ENCODE assay signal across 8 cellular contexts in the genomic region with DNA sequence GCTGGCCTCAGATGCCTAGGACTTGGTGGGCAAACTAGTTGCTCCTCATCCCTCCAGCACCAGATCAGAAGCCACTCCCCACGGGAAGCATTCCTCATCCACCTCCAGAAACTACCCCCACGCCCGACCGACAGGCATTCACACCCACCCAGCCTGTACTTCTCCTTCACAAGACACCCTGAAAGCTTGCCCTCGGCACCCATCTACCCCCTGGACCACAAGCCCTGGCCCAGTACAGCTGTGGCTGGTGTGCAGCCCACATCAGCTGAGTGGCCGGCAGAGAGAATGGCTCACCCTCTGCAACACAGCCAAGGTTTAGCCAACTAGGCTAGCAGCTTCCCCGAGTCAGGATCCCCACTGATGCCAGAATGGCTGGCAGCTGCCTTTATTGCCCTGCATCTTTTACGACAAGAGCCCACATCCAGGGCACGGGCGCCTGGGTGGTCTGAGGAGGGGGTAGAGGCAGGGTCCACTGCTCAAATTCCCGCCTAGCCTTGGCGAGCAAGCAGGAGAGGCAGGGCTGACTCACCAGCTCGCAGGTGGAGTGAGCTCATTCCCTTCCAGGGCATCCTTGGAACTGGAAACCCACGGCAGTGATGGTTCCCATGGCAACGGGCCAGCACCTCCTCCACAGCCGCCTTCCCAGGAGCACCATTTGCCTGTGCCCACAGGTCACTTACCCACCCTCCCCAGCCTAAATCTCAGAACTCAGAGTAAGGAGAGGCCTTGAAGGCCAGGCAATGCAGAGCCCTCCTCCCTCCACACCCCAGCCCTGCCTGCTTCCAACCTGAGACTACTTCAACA. TPM values are rescaled to one million over a fixed set of nuclear protein-coding genes. Genes with fewer than 3 reads are reported as not detected.
DNase-seq lines count a peak whose midpoint lies in the region; ATAC-seq and TF ChIP-seq lines count a peak whose summit lies in the region.

No MANE protein-coding gene starts in this region.

- H3K4me1 Mint-ChIP-seq in activated CD8-positive, alpha-beta T cell treated with anti-CD3 and anti-CD28 coated beads for 36 hours (ENCODE audit: low read depth) = peaks cover 88% of the 10 kb centered on the region
- H3K4me1 Mint-ChIP-seq in activated CD8-positive, alpha-beta T cell treated with anti-CD3 and anti-CD28 coated beads, Interleukin-2, amount 10 ng/mL, durations not matched to agents 7 days and 5 days (ENCODE audit: low read depth) = peaks cover 73% of the 10 kb centered on the region

- POLR2A ChIA-PET in activated CD8-positive, alpha-beta T cell treated with anti-CD3 and anti-CD28 coated beads for 36 hours (lab: Charles Lee) = interaction anchor here (1.2 kb wide), 1 partner anchor 15 kb away, joined by 4 read pairs; no protein-coding TSS in a partner anchor
- POLR2A ChIA-PET in activated CD8-positive, alpha-beta T cell treated with anti-CD3 and anti-CD28 coated beads, Interleukin-2, amount 10 ng/mL, durations not matched to agents 7 days and 5 days (lab: Charles Lee) = interaction anchor here (1.2 kb wide), 1 partner anchor 15 kb away, joined by 4 read pairs; no protein-coding TSS in a partner anchor

- H3K4me3 Mint-ChIP-seq in activated CD8-positive, alpha-beta T cell treated with anti-CD3 and anti-CD28 coated beads for 36 hours = no peak overlapping the region
- no peak overlapping the region for H3K4me3 Mint-ChIP-seq in activated CD8-positive, alpha-beta T cell treated with anti-CD3 and anti-CD28 coated beads, Interleukin-2, amount 10 ng/mL, durations not matched to agents 7 days and 5 days

- WGBS in urinary bladder = 47% methylated on average over 16 of the region's 16 CpGs

- H3K27ac Mint-ChIP-seq in activated CD8-positive, alpha-beta T cell treated with anti-CD3 and anti-CD28 coated beads for 36 hours = peak overlapping the region; percentile 56
- no peak overlapping the region for H3K27ac Mint-ChIP-seq in activated CD8-positive, alpha-beta T cell treated with anti-CD3 and anti-CD28 coated beads, Interleukin-2, amount 10 ng/mL, durations not matched to agents 7 days and 5 days

- peaks cover 32% of the 10 kb centered on the region for H3K36me3 Mint-ChIP-seq in activated CD8-positive, alpha-beta T cell treated with anti-CD3 and anti-CD28 coated beads for 36 hours (ENCODE audit: low read depth)
- peaks cover 17% of the 10 kb centered on the region for H3K36me3 Mint-ChIP-seq in activated CD8-positive, alpha-beta T cell treated with anti-CD3 and anti-CD28 coated beads, Interleukin-2, amount 10 ng/mL, durations not matched to agents 7 days and 5 days (ENCODE audit: low read depth)

- ATAC-seq in activated CD8-positive, alpha-beta T cell treated with anti-CD3 and anti-CD28 coated beads for 36 hours = no peak
- ATAC-seq in activated CD8-positive, alpha-beta T cell treated with anti-CD3 and anti-CD28 coated beads, Interleukin-2, amount 10 ng/mL, durations not matched to agents 7 days and 5 days = no peak
- ATAC-seq in SK-N-SH treated with all-trans-retinoic acid at 6 μM for 48 hours = peak; percentile 28

- CTCF ChIA-PET in activated CD8-positive, alpha-beta T cell treated with anti-CD3 and anti-CD28 coated beads for 36 hours (lab: Charles Lee) = interaction anchor here (0.8 to 3.0 kb wide), 3 partner anchors 15 to 24 kb away, joined by 3 to 8 read pairs (median 3); no protein-coding TSS in a partner anchor
- CTCF ChIA-PET in activated CD8-positive, alpha-beta T cell treated with anti-CD3 and anti-CD28 coated beads, Interleukin-2, amount 10 ng/mL, durations not matched to agents 7 days and 5 days (lab: Charles Lee) = interaction anchor here (1.0 to 1.8 kb wide), 3 partner anchors 13 to 51 kb away, joined by 3 to 5 read pairs (median 3); no protein-coding TSS in a partner anchor

- peaks cover 3% of the 10 kb centered on the region for H3K4me1 ChIP-seq in urinary bladder (ENCODE audit: insufficient read depth)

- H3K27ac ChIP-seq in urinary bladder (ENCODE audit: low read depth) = peak overlapping the region; percentile 6

- H3K36me3 ChIP-seq in urinary bladder (ENCODE audit: insufficient read depth) = no peaks in the 10 kb centered on the region

- intact Hi-C loops in activated CD8-positive, alpha-beta T cell treated with anti-CD3 and anti-CD28 coated beads for 36 hours (cut with micrococcal nuclease) = no loop called here

- no peak overlapping the region for H3K4me3 ChIP-seq in urinary bladder (ENCODE audit: low read depth, low read length)

- DNase-seq in activated CD8-positive, alpha-beta T cell treated with anti-CD3 and anti-CD28 coated beads for 36 hours = no peak
- DNase-seq in activated CD8-positive, alpha-beta T cell treated with anti-CD3 and anti-CD28 coated beads, Interleukin-2, amount 10 ng/mL, durations not matched to agents 7 days and 5 days = no peak
- DNase-seq in iPS DF 19.7 (ENCODE audit: low read depth, low spot score) = peak; percentile 68
- DNase-seq in GM10266 (ENCODE audit: extremely low spot score) = no peak
- no peak for DNase-seq in T-helper 1 cell
- DNase-seq in NCI-H1048 (lab: John Stamatoyannopoulos, UW) = no peak

- no peaks in the 10 kb centered on the region for H3K9me3 Mint-ChIP-seq in activated CD8-positive, alpha-beta T cell treated with anti-CD3 and anti-CD28 coated beads for 36 hours
- no peaks in the 10 kb centered on the region for H3K9me3 Mint-ChIP-seq in activated CD8-positive, alpha-beta T cell treated with anti-CD3 and anti-CD28 coated beads, Interleukin-2, amount 10 ng/mL, durations not matched to agents 7 days and 5 days (ENCODE audit: insufficient read depth)

- TF ChIP-seq CTCF in activated CD8-positive, alpha-beta T cell treated with anti-CD3 and anti-CD28 coated beads for 36 hours (IDR thresholded peaks at IDR 0.05) = no peak
- no peak for TF ChIP-seq CTCF in GM10266 (IDR thresholded peaks at IDR 0.05; ENCODE audit: control insufficient read depth, insufficient read depth, low read depth, missing control alignments)

- H3K27me3 Mint-ChIP-seq in activated CD8-positive, alpha-beta T cell treated with anti-CD3 and anti-CD28 coated beads for 36 hours = no peaks in the 10 kb centered on the region
- no peaks in the 10 kb centered on the region for H3K27me3 Mint-ChIP-seq in activated CD8-positive, alpha-beta T cell treated with anti-CD3 and anti-CD28 coated beads, Interleukin-2, amount 10 ng/mL, durations not matched to agents 7 days and 5 days (ENCODE audit: low read depth)

TF ChIP-seq in SK-N-SH treated with all-trans-retinoic acid at 6 μM for 48 hours, 23 proteins besides CTCF, POLR2A, EP300 and RAD21:
- TF ChIP-seq ESRRG (CRISPR knock-in tag; IDR thresholded peaks at IDR 0.05) (no peak), RARB (CRISPR knock-in tag; IDR thresholded peaks at IDR 0.05) (no peak), ZNF565 (CRISPR knock-in tag; conservative IDR thresholded peaks at IDR 0.05; ENCODE audit: low read depth) (no peak), GLIS3 (CRISPR knock-in tag; IDR thresholded peaks at IDR 0.05) (no peak), ZFP3 (CRISPR knock-in tag; IDR thresholded peaks at IDR 0.05) (no peak), TCF4 (CRISPR knock-in tag; IDR thresholded peaks at IDR 0.05; ENCODE audit: borderline replicate concordance) (no peak)

RNA-seq across cellular contexts. Expression of gene ACTN1, which starts 17.1 kb away (rescaled TPM):
- total RNA-seq in activated CD8-positive, alpha-beta T cell treated with anti-CD3 and anti-CD28 coated beads for 36 hours = 100 to 1,000 TPM; 214 TPM
- total RNA-seq in activated CD8-positive, alpha-beta T cell treated with anti-CD3 and anti-CD28 coated beads, Interleukin-2, amount 10 ng/mL, durations not matched to agents 7 days and 5 days = 10 to 100 TPM; 51.4 to 56.1 TPM
- total RNA-seq in urinary bladder = 150 TPM
- 723 TPM for polyA plus RNA-seq in urinary bladder
